9 cellular contexts compared by ENCODE assay signal in the genomic region with DNA sequence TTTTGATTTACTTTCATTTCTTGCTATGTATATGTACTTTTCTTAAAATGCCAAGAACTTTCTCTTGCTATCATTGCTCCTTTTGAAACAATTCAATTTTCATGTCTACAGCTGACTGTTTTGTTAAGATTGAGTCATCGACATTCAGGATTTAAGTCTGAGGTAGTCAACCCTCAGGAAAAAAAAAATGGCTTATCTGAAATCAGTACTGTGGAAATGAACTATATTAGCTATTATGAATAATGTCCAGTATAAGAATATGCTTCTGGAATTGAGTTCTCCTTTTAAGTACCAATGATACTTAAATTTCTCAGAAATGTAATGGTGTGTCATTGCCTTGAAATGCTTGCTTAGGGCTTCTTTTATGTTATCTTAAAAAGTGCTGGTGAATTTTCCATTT. TPM values are rescaled to one million over a fixed set of nuclear protein-coding genes. Genes with fewer than 3 reads are reported as not detected.
DNase-seq lines count a peak whose midpoint lies in the region; ATAC-seq and TF ChIP-seq lines count a peak whose summit lies in the region.
"Had no signal": no experiment of that assay in that cellular context is flagged by ENCODE, and none has a peak within 500 bp of the region (broad histone marks: within the 10 kb centered on the region; RNA-seq: fewer than 3 reads in every experiment).

No MANE protein-coding gene starts in this region.

- DNase-seq in ELR (ENCODE audit: low read depth) (peak; percentile 65), PC-3 (peak; percentile 51), mammary epithelial cell (peak; percentile 64), natural killer cell (no peak), NCI-H1930 (lab: John Stamatoyannopoulos, UW) (no peak), foreskin melanocyte (no peak), upper lobe of left lung (no peak), psoas muscle (no peak)
- DNase-seq: right cardiac atrium had no signal

- H3K4me3 Mint-ChIP-seq in natural killer cell = no peak overlapping the region

- no peaks in the 10 kb centered on the region for H3K27me3 Mint-ChIP-seq in natural killer cell (ENCODE audit: low read depth in 2 of 2)

- H3K9me2 ChIP-seq in PC-3 (replicated peaks; ENCODE audit: low read length) = no peaks in the 10 kb centered on the region

- CTCF ChIA-PET in PC-3 (lab: Charles Lee) = interaction anchor here (0.7 kb wide), 1 partner anchor 126 kb away, joined by 4 read pairs; no protein-coding TSS in a partner anchor
- CTCF ChIA-PET in mammary epithelial cell (lab: Charles Lee; ENCODE audit: low non-redundant PET) = no interaction called here

- H3K36me3 ChIP-seq in PC-3 (ENCODE audit: low read depth, low read length) (no peaks in the 10 kb centered on the region), mammary epithelial cell (ENCODE audit: insufficient read depth, low read length) (no peaks in the 10 kb centered on the region), upper lobe of left lung (peaks cover 0 to 6% (median 0%) of the 10 kb centered on the region in 4 donors), psoas muscle (ENCODE audit: insufficient read depth in 1 of 2, low read depth in 1 of 2) (no peaks in the 10 kb centered on the region)

- H3K9me3 ChIP-seq in PC-3 (ENCODE audit: low read length) = no peaks in the 10 kb centered on the region
- H3K9me3 ChIP-seq in mammary epithelial cell (replicated peaks; ENCODE audit: insufficient read depth, low read length) = no peaks in the 10 kb centered on the region
- no peaks in the 10 kb centered on the region for H3K9me3 ChIP-seq in upper lobe of left lung
- H3K9me3 ChIP-seq in psoas muscle = no peaks in the 10 kb centered on the region

- H3K4me3 ChIP-seq in PC-3 (ENCODE audit: low read length) = no peak overlapping the region
- H3K4me3 ChIP-seq in mammary epithelial cell (replicated peaks in 1 of 3; ENCODE audit: insufficient read depth in 1 of 3, low read depth in 2 of 3, low read length in 3 of 3) = no peak overlapping the region
- H3K4me3 ChIP-seq in upper lobe of left lung = no peak overlapping the region
- H3K4me3 ChIP-seq in psoas muscle = no peak overlapping the region

- POLR2A ChIA-PET in PC-3 (lab: Charles Lee; ENCODE audit: unreplicated experiment) = no interaction called here

- H3K79me2 ChIP-seq in PC-3 (ENCODE audit: low read length) (no peaks in the 10 kb centered on the region), mammary epithelial cell (ENCODE audit: insufficient read depth, low read length) (peaks cover 6% of the 10 kb centered on the region)

- intact Hi-C loops in PC-3 (cut with micrococcal nuclease) = no loop called here
- intact Hi-C loops in mammary epithelial cell (cut with micrococcal nuclease) = no loop called here
- intact Hi-C loops in natural killer cell (cut with micrococcal nuclease) = no loop called here
- intact Hi-C loops in psoas muscle (cut with DNase I) = no loop called here

- no peak overlapping the region for H3K9ac ChIP-seq in PC-3 (ENCODE audit: low read length)
- H3K9ac ChIP-seq in mammary epithelial cell (ENCODE audit: insufficient read depth, low read length) = no peak overlapping the region

- H3K4me1 ChIP-seq in PC-3 (ENCODE audit: insufficient read depth, low read length) (peaks cover 24% of the 10 kb centered on the region), mammary epithelial cell (ENCODE audit: insufficient read depth, low read length) (peaks cover 16% of the 10 kb centered on the region), upper lobe of left lung (peaks cover 9 to 22% (median 14%) of the 10 kb centered on the region in 4 donors), psoas muscle (no peaks in the 10 kb centered on the region)

- TF ChIP-seq POLR2A in upper lobe of left lung (IDR thresholded peaks at IDR 0.05) = no peak

- peaks cover 56 to 66% of the 10 kb centered on the region in 2 donors for H3K4me1 Mint-ChIP-seq in natural killer cell

- peak; percentile 72 for ATAC-seq in PC-3
- ATAC-seq in natural killer cell = no peak
- ATAC-seq in upper lobe of left lung (ENCODE audit: low FRiP score in 2 of 2) = no peak
- no peak for ATAC-seq in psoas muscle
- ATAC-seq: right cardiac atrium had no signal

- TF ChIP-seq EP300 in upper lobe of left lung (IDR thresholded peaks at IDR 0.05) = no peak

- no peaks in the 10 kb centered on the region for H4K20me1 ChIP-seq in PC-3 (ENCODE audit: low read length)
- H4K20me1 ChIP-seq in mammary epithelial cell (ENCODE audit: insufficient read depth, low read length) = no peaks in the 10 kb centered on the region

- no peaks in the 10 kb centered on the region for H3K9me3 Mint-ChIP-seq in natural killer cell

- H3K27me3 ChIP-seq in PC-3 (ENCODE audit: low read length) = no peaks in the 10 kb centered on the region
- H3K27me3 ChIP-seq in mammary epithelial cell (ENCODE audit: insufficient read depth, low read length) = no peaks in the 10 kb centered on the region
- no peaks in the 10 kb centered on the region for H3K27me3 ChIP-seq in upper lobe of left lung
- no peaks in the 10 kb centered on the region for H3K27me3 ChIP-seq in psoas muscle (ENCODE audit: insufficient read depth in 3 of 3, low read length in 2 of 3)

- peaks cover 12% of the 10 kb centered on the region for H3K36me3 Mint-ChIP-seq in natural killer cell

- BruUV-seq in PC-3 (replicated peaks; lab: Mats Ljungman, UMichigan) (no TSS peak), mammary epithelial cell (replicated peaks; lab: Mats Ljungman, UMichigan) (TSS peak; percentile 27)

- peak overlapping the region; percentile 29 to 70 for H3K27ac Mint-ChIP-seq in natural killer cell

- H2AFZ ChIP-seq in PC-3 (ENCODE audit: low read length) (no peak overlapping the region), mammary epithelial cell (ENCODE audit: low read depth, low read length) (no peak overlapping the region)

- 0 out of 2 replicates have a peak overlapping the region, but pooled peaks have one; percentile 7 for H3K4me2 ChIP-seq in PC-3 (ENCODE audit: low read length)
- no peak overlapping the region for H3K4me2 ChIP-seq in mammary epithelial cell (ENCODE audit: insufficient read depth, low read depth, low read length)

- in situ Hi-C loops in mammary epithelial cell (cut with MboI; ENCODE audit: low sequenced_read_pairs in 2 of 2) = no loop called here

- no peaks in the 10 kb centered on the region for H3F3A ChIP-seq in PC-3 (ENCODE audit: low read length, unreplicated experiment)

- dilution Hi-C loops in mammary epithelial cell (cut with HindIII; ENCODE audit: low sequenced_read_pairs) = no loop called here

- WGBS in mammary epithelial cell (ENCODE audit: low coverage, missing lambda C conversion rate) = 94% methylated on average over 1 of the region's 1 CpG
- 87 to 91% methylated on average over 1 of the region's 1 CpG for WGBS in upper lobe of left lung, 2 donors
- WGBS in psoas muscle, 3 donors = 94 to 100% (median 96%) methylated on average over 1 of the region's 1 CpG

- no peak overlapping the region for H3K27ac ChIP-seq in PC-3 (ENCODE audit: low read length)
- H3K27ac ChIP-seq in mammary epithelial cell (ENCODE audit: insufficient read depth, low read depth, low read length) = no peak overlapping the region
- H3K27ac ChIP-seq in upper lobe of left lung = no peak overlapping the region
- H3K27ac ChIP-seq in psoas muscle = no peak overlapping the region

- TF ChIP-seq CTCF in PC-3 (conservative IDR thresholded peaks at IDR 0.05; ENCODE audit: low read depth, low read length) (no peak), mammary epithelial cell (conservative IDR thresholded peaks at IDR 0.05 in 1 of 2, IDR thresholded peaks at IDR 0.05 in 1 of 2; ENCODE audit: extremely low read depth in 1 of 2, insufficient read depth in 1 of 2, low read depth in 1 of 2, low read length in 2 of 2) (no peak), natural killer cell (IDR thresholded peaks at IDR 0.05) (no peak), upper lobe of left lung (IDR thresholded peaks at IDR 0.05) (no peak), psoas muscle (IDR thresholded peaks at IDR 0.05) (no peak)

RNA-seq across cellular contexts. Expression of a gene that starts 37.9 kb away (rescaled TPM):
- total RNA-seq in PC-3 (2014; rRNA removed) (11.8 and 20.0 TPM in 2 replicates), mammary epithelial cell (10 to 100 TPM; 11.3 to 15.9 TPM), natural killer cell (10 to 100 TPM; 47.6 to 87.5 (median 76.3) TPM), upper lobe of left lung (10 to 100 TPM; 14.7 to 33.2 (median 19.7) TPM), psoas muscle (1 to 10 TPM in 3 of 4 donors, under 1 TPM in 1; 0.73 to 2.5 (median 2.1) TPM)
- polyA plus RNA-seq in mammary epithelial cell (15.4 TPM), psoas muscle (1 to 10 TPM; 1.2 to 1.6 (median 1.5) TPM)
- polyA minus RNA-seq in mammary epithelial cell = 7.1 TPM

RNA-seq across cellular contexts. Expression of a gene that starts 58.6 kb away (rescaled TPM):
- total RNA-seq in PC-3 (2014; rRNA removed) (101 and 165 TPM in 2 replicates), mammary epithelial cell (100 to 1,000 TPM; 131 to 168 TPM), natural killer cell (10 to 100 TPM; 38.2 to 76.9 (median 51.9) TPM), upper lobe of left lung (100 to 1,000 TPM; 240 to 430 (median 355) TPM), psoas muscle (100 to 1,000 TPM in 3 of 4 donors, 10 to 100 TPM in 1; 60.8 to 142 (median 131) TPM)
- polyA plus RNA-seq in mammary epithelial cell (139 TPM), psoas muscle (10 to 100 TPM; 60.5 to 66.8 (median 64.2) TPM)
- polyA minus RNA-seq in mammary epithelial cell = 207 TPM

Comparison
In these comparisons a context has a peak if more than half of its experiments do, and no peak if none do; other contexts are left out.
1. DNase-seq: peak in ELR (single experiment), PC-3 (single experiment) and mammary epithelial cell (single experiment); none in natural killer cell (single experiment), NCI-H1930 (0 of 2), foreskin melanocyte (single experiment), upper lobe of left lung (0 of 2) and psoas muscle (0 of 2).